ENCODE assay signal across 8 cellular contexts in the genomic region with DNA sequence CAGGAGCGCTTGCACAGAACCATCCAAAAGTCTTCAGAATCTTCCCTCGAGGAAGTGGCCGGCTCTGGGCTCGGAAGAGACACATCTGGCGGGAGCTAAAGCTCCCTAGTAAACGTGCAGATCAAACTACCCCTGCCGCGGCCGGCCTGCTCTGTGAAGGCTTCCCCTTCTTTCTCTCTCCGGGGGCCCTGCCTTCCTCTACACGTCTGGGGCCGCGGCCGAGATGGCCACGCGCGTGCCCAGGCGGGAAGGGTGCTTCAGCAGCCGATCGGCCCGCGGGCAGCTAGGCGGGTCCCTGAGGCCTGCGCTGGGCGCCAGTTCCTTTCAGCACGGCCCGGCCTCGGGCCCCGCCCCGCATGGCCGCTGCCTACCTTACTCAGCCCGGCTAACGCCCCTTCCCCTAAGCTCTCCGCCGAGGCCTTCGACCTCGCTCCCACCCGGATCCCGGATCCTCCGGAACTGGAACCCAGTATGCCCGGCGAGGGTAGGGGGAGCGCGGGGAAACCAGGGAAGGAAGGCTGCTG. TPM values are rescaled to one million over a fixed set of nuclear protein-coding genes. Genes with fewer than 3 reads are reported as not detected.
A peak's percentile ranks its signal among the peaks of the same experiment; 100 is the strongest.
DNase-seq lines count a peak whose midpoint lies in the region; ATAC-seq and TF ChIP-seq lines count a peak whose summit lies in the region.

No MANE protein-coding gene starts in this region.

- no peaks in the 10 kb centered on the region for H3K9me3 Mint-ChIP-seq in stimulated activated naive B cell treated with anti-CD40 and anti-IgM and Interleukin-4, amounts not matched to agents 10 μg/mL and 1 μg/mL and 100 μg/mL, for 72 hours

- intact Hi-C loops in breast epithelium (cut with DNase I; ENCODE audit: low total_unique reads) = no loop called here

- H3K36me3 ChIP-seq in breast epithelium = no peaks in the 10 kb centered on the region

- H3K4me3 ChIP-seq in breast epithelium = peak overlapping the region; percentile 96 to 99 (median 99)

- peaks cover under 1 to 18% of the 10 kb centered on the region in 2 donors for H3K4me1 ChIP-seq in breast epithelium

- peak overlapping the region; percentile 98 for H3K27ac Mint-ChIP-seq in stimulated activated naive B cell treated with anti-CD40 and anti-IgM and Interleukin-4, amounts not matched to agents 10 μg/mL and 1 μg/mL and 100 μg/mL, for 72 hours

- no peaks in the 10 kb centered on the region for H3K27me3 ChIP-seq in breast epithelium

- no peak for TF ChIP-seq POLR2A in breast epithelium (IDR thresholded peaks at IDR 0.05)

- DNase-seq in activated T-cell treated with anti-CD3 and anti-CD28 coated beads for 4 hours (peak; percentile 6), NOMO-1 treated with DMSO at 0.1 percent for 48 hours (lab: John Stamatoyannopoulos, UW; ENCODE audit: unreplicated experiment) (peak; percentile 14), breast epithelium (ENCODE audit: low spot score in 2 of 2) (no peak), left lobe of liver (ENCODE audit: low spot score) (no peak), NCI-H524 treated with DMSO at 0.1 percent for 48 hours (lab: John Stamatoyannopoulos, UW) (no peak)
- no peak for DNase-seq in activated T-cell treated with anti-CD3 and anti-CD28 coated beads, Interleukin-2, amount 50 U/mL, for 1 hour
- DNase-seq in stimulated activated naive B cell treated with anti-CD40 and anti-IgM and Interleukin-4, amounts not matched to agents 10 μg/mL and 1 μg/mL and 100 μg/mL, for 72 hours = no peak

- no peaks in the 10 kb centered on the region for H3K9me3 ChIP-seq in breast epithelium

- peak overlapping the region; percentile 90 to 96 for H3K4me3 Mint-ChIP-seq in stimulated activated naive B cell treated with anti-CD40 and anti-IgM and Interleukin-4, amounts not matched to agents 10 μg/mL and 1 μg/mL and 100 μg/mL, for 72 hours

- peak overlapping the region; percentile 94 for H3K27ac ChIP-seq in breast epithelium

- peaks cover 13 to 20% of the 10 kb centered on the region in 2 donors for H3K36me3 Mint-ChIP-seq in stimulated activated naive B cell treated with anti-CD40 and anti-IgM and Interleukin-4, amounts not matched to agents 10 μg/mL and 1 μg/mL and 100 μg/mL, for 72 hours

- ATAC-seq in HG02840 (IDR thresholded peaks at IDR 0.05; ENCODE audit: low FRiP score, unreplicated experiment) (peak; percentile 20), left lobe of liver (peak; percentile 41)
- peak; percentile 22 to 27 for ATAC-seq in stimulated activated naive B cell treated with anti-CD40 and anti-IgM and Interleukin-4, amounts not matched to agents 10 μg/mL and 1 μg/mL and 100 μg/mL, for 72 hours (replicated peaks)

- no peak for TF ChIP-seq CTCF in breast epithelium (IDR thresholded peaks at IDR 0.05)

- no peaks in the 10 kb centered on the region for H3K27me3 Mint-ChIP-seq in stimulated activated naive B cell treated with anti-CD40 and anti-IgM and Interleukin-4, amounts not matched to agents 10 μg/mL and 1 μg/mL and 100 μg/mL, for 72 hours

- H3K4me1 Mint-ChIP-seq in stimulated activated naive B cell treated with anti-CD40 and anti-IgM and Interleukin-4, amounts not matched to agents 10 μg/mL and 1 μg/mL and 100 μg/mL, for 72 hours = peaks cover 23 to 52% of the 10 kb centered on the region in 2 donors

RNA-seq across cellular contexts. Expression of a gene that starts 0.4 kb away (rescaled TPM):
- 10 to 100 TPM; 28.1 to 34.1 (median 33.1) TPM for total RNA-seq in breast epithelium
- total RNA-seq in left lobe of liver = 9.3 TPM

RNA-seq across cellular contexts. Expression of a gene that starts 39.7 kb away (rescaled TPM):
- total RNA-seq in breast epithelium (10 to 100 TPM in 1 of 3 donors, 1 to 10 TPM in 2; 8.2 to 11.8 (median 8.6) TPM), left lobe of liver (5.9 TPM)

Comparison
In these comparisons a context has a peak if more than half of its experiments do, and no peak if none do; other contexts are left out.
1. DNase-seq: peak in activated T-cell treated with anti-CD3 and anti-CD28 coated beads for 4 hours (single experiment) and NOMO-1 treated with DMSO at 0.1 percent for 48 hours (single experiment); none in activated T-cell treated with anti-CD3 and anti-CD28 coated beads, Interleukin-2, amount 50 U/mL, for 1 hour (single experiment), breast epithelium (0 of 2), left lobe of liver (single experiment), stimulated activated naive B cell treated with anti-CD40 and anti-IgM and Interleukin-4, amounts not matched to agents 10 μg/mL and 1 μg/mL and 100 μg/mL, for 72 hours (single experiment) and NCI-H524 treated with DMSO at 0.1 percent for 48 hours (single experiment).
2. Peak in every context shown above with its lines, with median percentiles within 50 percentile points of each other: ATAC-seq.